In genomic region chr20:58511364-58511763, GRCh38 we compare ENCODE assay signal across 13 cellular contexts. TPM values are rescaled to one million over a fixed set of nuclear protein-coding genes. Genes with fewer than 3 reads are reported as not detected.
DNase-seq lines count a peak whose midpoint lies in the region; TF ChIP-seq lines count a peak whose summit lies in the region.
"Had no signal": no experiment of that assay in that cellular context is flagged by ENCODE, and none has a peak within 500 bp of the region (broad histone marks: within the 10 kb centered on the region; RNA-seq: fewer than 3 reads in every experiment).

No MANE protein-coding gene starts in this region.

- no peak for TF ChIP-seq CTCF in chondrocyte (IDR thresholded peaks at IDR 0.05)
- TF ChIP-seq CTCF in ascending aorta (IDR thresholded peaks at IDR 0.05), result no peak

- H3K36me3 Mint-ChIP-seq in chondrocyte (ENCODE audit: low read depth), result peaks cover 10% of the 10 kb centered on the region

- no peaks in the 10 kb centered on the region for H3K9me3 ChIP-seq in ascending aorta
- H3K9me3 ChIP-seq: pancreas, thoracic aorta had no signal

- peaks cover 45% of the 10 kb centered on the region for H3K4me1 Mint-ChIP-seq in chondrocyte (ENCODE audit: low read depth)

- H3K4me3 ChIP-seq in ascending aorta, result no peak overlapping the region
- H3K4me3 ChIP-seq: pancreas had no signal

- H3K4me3 Mint-ChIP-seq in chondrocyte (ENCODE audit: unreplicated experiment), result peak overlapping the region; percentile 17

- H3K27ac Mint-ChIP-seq in chondrocyte (ENCODE audit: unreplicated experiment), result no peak overlapping the region

- H3K9me3 Mint-ChIP-seq in chondrocyte (ENCODE audit: low read depth), result peaks cover 8% of the 10 kb centered on the region

- no peak overlapping the region for H3K27ac ChIP-seq in ascending aorta
- H3K27ac ChIP-seq: 22Rv1, KMS-11, pancreas had no signal

- H3K27me3 ChIP-seq in ascending aorta, result no peaks in the 10 kb centered on the region

- no peaks in the 10 kb centered on the region for H3K27me3 Mint-ChIP-seq in chondrocyte (ENCODE audit: low read depth)

- DNase-seq in DMS 273 (lab: John Stamatoyannopoulos, UW; ENCODE audit: unreplicated experiment) (peak; percentile 44), DMS 273 treated with DMSO at 0.1 percent for 48 hours (lab: John Stamatoyannopoulos, UW) (no peak), NOMO-1 treated with DMSO at 0.1 percent for 48 hours (lab: John Stamatoyannopoulos, UW; ENCODE audit: unreplicated experiment) (peak; percentile 74), chondrocyte (ENCODE audit: low spot score) (no peak), renal cortical epithelial cell (ENCODE audit: low read depth) (peak; percentile 11), ascending aorta (ENCODE audit: low spot score in 2 of 2) (no peak), mesenteric fat pad (ENCODE audit: low spot score) (no peak), Kasumi-1 (lab: John Stamatoyannopoulos, UW) (no peak)
- DNase-seq: pancreas had no signal

- peaks cover 7 to 15% of the 10 kb centered on the region in 2 donors for H3K4me1 ChIP-seq in ascending aorta
- H3K4me1 ChIP-seq: pancreas had no signal

- intact Hi-C loops in ascending aorta (cut with DNase I), result loop anchor here (1.0 to 5.0 kb wide), 2 partner anchors 101 to 121 kb away; no protein-coding TSS in a partner anchor

- peaks cover 0 to 3% of the 10 kb centered on the region in 2 donors for H3K36me3 ChIP-seq in ascending aorta
- H3K36me3 ChIP-seq: pancreas, thoracic aorta had no signal

RNA-seq across cellular contexts. Expression of gene APCDD1L, which starts 3.8 kb away (rescaled TPM):
- 20.7 to 26.3 TPM (median 22.5 TPM) in 3 replicates for total RNA-seq in chondrocyte
- 5.7 and 13.7 TPM in 2 replicates for total RNA-seq in renal cortical epithelial cell
- total RNA-seq in ascending aorta, result 2.1 TPM
- total RNA-seq in mesenteric fat pad, result not detected
- total RNA-seq: liver had no signal

Comparison
In these comparisons a context has a peak if more than half of its experiments do, and no peak if none do; other contexts are left out.
1. DNase-seq: peak in DMS 273 (single experiment), NOMO-1 treated with DMSO at 0.1 percent for 48 hours (single experiment) and renal cortical epithelial cell (single experiment); none in DMS 273 treated with DMSO at 0.1 percent for 48 hours (single experiment), chondrocyte (single experiment), ascending aorta (0 of 2), mesenteric fat pad (single experiment) and Kasumi-1 (0 of 2).